In the genomic region with DNA sequence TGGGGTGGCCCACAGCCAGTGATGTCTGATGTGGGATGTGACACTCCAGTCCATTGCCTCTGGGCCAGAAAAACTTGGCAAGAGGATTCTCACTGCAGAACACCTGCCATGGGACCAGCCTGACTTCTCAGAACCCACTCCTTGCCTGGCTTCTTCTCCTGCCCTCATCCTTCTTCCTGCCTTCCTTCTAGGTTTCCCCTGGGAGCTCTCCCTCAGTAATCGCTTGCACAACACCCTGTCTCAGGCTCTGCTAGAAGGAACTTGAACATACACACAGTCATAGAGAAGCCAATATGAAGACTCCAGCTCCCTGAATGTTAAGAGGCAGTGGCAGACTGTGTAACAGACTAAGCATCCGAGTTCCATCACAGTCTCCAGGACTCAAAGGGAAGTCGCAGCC, we compare ENCODE assay signal across 20 cellular contexts. TPM values are rescaled to one million over a fixed set of nuclear protein-coding genes. Genes with fewer than 3 reads are reported as not detected.
A peak's percentile ranks its signal among the peaks of the same experiment; 100 is the strongest.
DNase-seq lines count a peak whose midpoint lies in the region; ATAC-seq and TF ChIP-seq lines count a peak whose summit lies in the region.
"Had no signal": no experiment of that assay in that cellular context is flagged by ENCODE, and none has a peak within 500 bp of the region (broad histone marks: within the 10 kb centered on the region; RNA-seq: fewer than 3 reads in every experiment).

No MANE protein-coding gene starts in this region.

- TF ChIP-seq CTCF in left ventricle myocardium inferior (IDR thresholded peaks at IDR 0.05; ENCODE audit: borderline replicate concordance) (no peak), fibroblast of pulmonary artery (IDR thresholded peaks at IDR 0.05; ENCODE audit: low read length, missing control alignments) (no peak), Peyer's patch (IDR thresholded peaks at IDR 0.05) (no peak)

- CTCF ChIA-PET in activated naive CD4-positive, alpha-beta T cell treated with anti-CD3 and anti-CD28 coated beads for 36 hours (lab: Charles Lee): interaction anchor here (1.3 to 6.0 kb wide), 4 partner anchors 11 to 154 kb away, joined by 5 to 125 read pairs (median 6); no protein-coding TSS in a partner anchor

- DNase-seq in left ventricle myocardium superior (no peak), left ventricle myocardium inferior (no peak), T-helper 17 cell (no peak), fibroblast of pulmonary artery (ENCODE audit: low read depth) (peak; percentile 62), Peyer's patch (no peak)
- no peak for DNase-seq in stimulated activated effector memory CD8-positive, alpha-beta T cell treated with anti-CD3 and anti-CD28 coated beads, Interleukin-12 subunit alpha, Interleukin-12 subunit beta, amount 100 ng/mL, for 72 hours (ENCODE audit: low spot score in 2 of 2)
- DNase-seq in activated naive CD4-positive, alpha-beta T cell treated with anti-CD3 and anti-CD28 coated beads for 36 hours: no peak
- DNase-seq: DMS79, KG1, NCI-H1092 treated with DMSO at 0.1 percent for 48 hours, NCI-H1436 treated with DMSO at 0.1 percent for 48 hours, NCI-H1930, NCI-H510A treated with DMSO at 0.1 percent for 48 hours, NCI-H748 treated with DMSO at 0.1 percent for 48 hours had no signal

- H3K36me3 Mint-ChIP-seq in T-helper 17 cell (ENCODE audit: low read depth): no peaks in the 10 kb centered on the region
- H3K36me3 Mint-ChIP-seq in stimulated activated effector memory CD8-positive, alpha-beta T cell treated with anti-CD3 and anti-CD28 coated beads, Interleukin-12 subunit alpha, Interleukin-12 subunit beta, amount 100 ng/mL, for 72 hours: peaks cover 63% of the 10 kb centered on the region
- no peaks in the 10 kb centered on the region for H3K36me3 Mint-ChIP-seq in activated naive CD4-positive, alpha-beta T cell treated with anti-CD3 and anti-CD28 coated beads for 36 hours (ENCODE audit: low read depth)

- H3K27ac ChIP-seq in left ventricle myocardium inferior (replicated peaks): no peak overlapping the region
- H3K27ac ChIP-seq in Peyer's patch: no peak overlapping the region
- H3K27ac ChIP-seq: SJSA1 had no signal

- H3K4me3 Mint-ChIP-seq in T-helper 17 cell: no peak overlapping the region
- H3K4me3 Mint-ChIP-seq in stimulated activated effector memory CD8-positive, alpha-beta T cell treated with anti-CD3 and anti-CD28 coated beads, Interleukin-12 subunit alpha, Interleukin-12 subunit beta, amount 100 ng/mL, for 72 hours: no peak overlapping the region
- no peak overlapping the region for H3K4me3 Mint-ChIP-seq in activated naive CD4-positive, alpha-beta T cell treated with anti-CD3 and anti-CD28 coated beads for 36 hours
- H3K4me3 Mint-ChIP-seq: B cell, GM23338 had no signal

- peaks cover 12% of the 10 kb centered on the region for H3K27me3 Mint-ChIP-seq in T-helper 17 cell
- H3K27me3 Mint-ChIP-seq in activated naive CD4-positive, alpha-beta T cell treated with anti-CD3 and anti-CD28 coated beads for 36 hours (ENCODE audit: low read depth): peaks cover 4% of the 10 kb centered on the region

- ATAC-seq in left ventricle myocardium superior (peak; percentile 7), T-helper 17 cell (no peak), GM18517 (IDR thresholded peaks at IDR 0.05; ENCODE audit: unreplicated experiment) (no peak)
- no peak for ATAC-seq in stimulated activated effector memory CD8-positive, alpha-beta T cell treated with anti-CD3 and anti-CD28 coated beads, Interleukin-12 subunit alpha, Interleukin-12 subunit beta, amount 100 ng/mL, for 72 hours
- ATAC-seq: GM12878, GM23338 had no signal

- H3K27me3 ChIP-seq in left ventricle myocardium inferior (ENCODE audit: low read depth) (peaks cover 29% of the 10 kb centered on the region), Peyer's patch (no peaks in the 10 kb centered on the region)
- H3K27me3 ChIP-seq: SJSA1 had no signal

- peaks cover 9% of the 10 kb centered on the region for H3K4me1 Mint-ChIP-seq in T-helper 17 cell
- H3K4me1 Mint-ChIP-seq in stimulated activated effector memory CD8-positive, alpha-beta T cell treated with anti-CD3 and anti-CD28 coated beads, Interleukin-12 subunit alpha, Interleukin-12 subunit beta, amount 100 ng/mL, for 72 hours: peaks cover 14% of the 10 kb centered on the region
- peaks cover 12% of the 10 kb centered on the region for H3K4me1 Mint-ChIP-seq in activated naive CD4-positive, alpha-beta T cell treated with anti-CD3 and anti-CD28 coated beads for 36 hours (ENCODE audit: low read depth)

- H3K4me3 ChIP-seq in left ventricle myocardium inferior (no peak overlapping the region), fibroblast of pulmonary artery (replicated peaks; ENCODE audit: low read depth, low read length) (no peak overlapping the region), Peyer's patch (no peak overlapping the region)
- H3K4me3 ChIP-seq: GM12878, GM23338, HAP-1, SJSA1 had no signal

- intact Hi-C loops in left ventricle myocardium superior (cut with micrococcal nuclease): no loop called here
- intact Hi-C loops in left ventricle myocardium inferior (cut with micrococcal nuclease): no loop called here
- intact Hi-C loops in activated naive CD4-positive, alpha-beta T cell treated with anti-CD3 and anti-CD28 coated beads for 36 hours (cut with micrococcal nuclease): no loop called here

- no peaks in the 10 kb centered on the region for H3K9me3 Mint-ChIP-seq in stimulated activated effector memory CD8-positive, alpha-beta T cell treated with anti-CD3 and anti-CD28 coated beads, Interleukin-12 subunit alpha, Interleukin-12 subunit beta, amount 100 ng/mL, for 72 hours
- H3K9me3 Mint-ChIP-seq in activated naive CD4-positive, alpha-beta T cell treated with anti-CD3 and anti-CD28 coated beads for 36 hours: no peaks in the 10 kb centered on the region
- H3K9me3 Mint-ChIP-seq: GM23338 had no signal

- no peaks in the 10 kb centered on the region for H3K36me3 ChIP-seq in left ventricle myocardium inferior
- H3K36me3 ChIP-seq in Peyer's patch: no peaks in the 10 kb centered on the region
- H3K36me3 ChIP-seq: HAP-1, SJSA1 had no signal

- peak overlapping the region; percentile 47 for H3K27ac Mint-ChIP-seq in T-helper 17 cell
- peak overlapping the region; percentile 60 for H3K27ac Mint-ChIP-seq in stimulated activated effector memory CD8-positive, alpha-beta T cell treated with anti-CD3 and anti-CD28 coated beads, Interleukin-12 subunit alpha, Interleukin-12 subunit beta, amount 100 ng/mL, for 72 hours
- no peak overlapping the region for H3K27ac Mint-ChIP-seq in activated naive CD4-positive, alpha-beta T cell treated with anti-CD3 and anti-CD28 coated beads for 36 hours
- H3K27ac Mint-ChIP-seq: B cell, GM23338 had no signal

- H3K9me3 ChIP-seq in left ventricle myocardium inferior (replicated peaks): no peaks in the 10 kb centered on the region
- no peaks in the 10 kb centered on the region for H3K9me3 ChIP-seq in T-helper 17 cell (ENCODE audit: control insufficient read depth, low read length, poor library complexity, severe bottlenecking)
- H3K9me3 ChIP-seq in Peyer's patch: no peaks in the 10 kb centered on the region
- H3K9me3 ChIP-seq: HAP-1, SJSA1 had no signal

- no peak for TF ChIP-seq POLR2A in Peyer's patch (IDR thresholded peaks at IDR 0.05)

- H3K4me1 ChIP-seq in left ventricle myocardium inferior (peaks cover 22% of the 10 kb centered on the region), Peyer's patch (no peaks in the 10 kb centered on the region)
- H3K4me1 ChIP-seq: HAP-1 had no signal

RNA-seq across cellular contexts. Expression of a gene that starts 4.3 kb away (rescaled TPM):
- 59.5 TPM for total RNA-seq in left ventricle myocardium superior
- 57.1 TPM for total RNA-seq in left ventricle myocardium inferior
- 1 to 10 TPM; 1.9 to 2.6 TPM for total RNA-seq in T-helper 17 cell
- total RNA-seq in activated naive CD4-positive, alpha-beta T cell treated with anti-CD3 and anti-CD28 coated beads for 36 hours: 1 to 10 TPM; 2.5 to 3.0 TPM
- 100 to 1,000 TPM in 1 of 4 donors, 10 to 100 TPM in 3; 51.7 to 172 (median 71.0) TPM for total RNA-seq in Peyer's patch

Comparison
In these comparisons a context has a peak if more than half of its experiments do, and no peak if none do; other contexts are left out.
1. RNA of a gene that starts 4.3 kb away (total RNA-seq): 51.7 to 172 TPM in Peyer's patch, 59.5 TPM in left ventricle myocardium superior (single experiment) and 57.1 TPM in left ventricle myocardium inferior (single experiment); 2.5 to 3.0 TPM in activated naive CD4-positive, alpha-beta T cell treated with anti-CD3 and anti-CD28 coated beads for 36 hours and 1.9 to 2.6 TPM in T-helper 17 cell; every median in the first group is over 10 times any median in the second.